In genomic region chr10:13872411-13872810, GRCh38 we compare ENCODE assay signal across 1 cellular context.
TF ChIP-seq lines count a peak whose summit lies in the region.

No MANE protein-coding gene starts in this region.

TF ChIP-seq in IMR-90, 13 proteins besides CTCF, POLR2A, EP300 and RAD21:
- no peak for TF ChIP-seq MXI1 (IDR thresholded peaks at IDR 0.05; ENCODE audit: borderline replicate concordance, low read depth, low read length)
- TF ChIP-seq FOS (IDR thresholded peaks at IDR 0.05; ENCODE audit: low read depth, low read length): no peak
- no peak for TF ChIP-seq NFE2L2 (IDR thresholded peaks at IDR 0.05; ENCODE audit: low read depth, low read length)
- no peak for TF ChIP-seq MAZ (IDR thresholded peaks at IDR 0.05; ENCODE audit: borderline replicate concordance, low read depth, low read length)
- TF ChIP-seq SMC3 (IDR thresholded peaks at IDR 0.05; ENCODE audit: low read depth, low read length): no peak
- no peak for TF ChIP-seq RCOR1 (IDR thresholded peaks at IDR 0.05; ENCODE audit: insufficient replicate concordance, low read length)
- no peak for TF ChIP-seq CEBPB (IDR thresholded peaks at IDR 0.05; ENCODE audit: low read depth, low read length)
- no peak for TF ChIP-seq USF2 (IDR thresholded peaks at IDR 0.05; ENCODE audit: low read depth, low read length)
- TF ChIP-seq MAFK (IDR thresholded peaks at IDR 0.05; ENCODE audit: low read depth, low read length): no peak
